ENCODE assay signal across 14 cellular contexts in genomic region chr18:76416935-76417334, GRCh38.
DNase-seq lines count a peak whose midpoint lies in the region; ATAC-seq and TF ChIP-seq lines count a peak whose summit lies in the region.
"Had no signal": no experiment of that assay in that cellular context is flagged by ENCODE, and none has a peak within 500 bp of the region (broad histone marks: within the 10 kb centered on the region; RNA-seq: fewer than 3 reads in every experiment).

No MANE protein-coding gene starts in this region.

- H3K9me3 Mint-ChIP-seq in activated naive CD4-positive, alpha-beta T cell treated with anti-CD3 and anti-CD28 coated beads, Interleukin-2, amount 10 ng/mL, durations not matched to agents 7 days and 5 days: peaks cover 5% of the 10 kb centered on the region
- H3K9me3 Mint-ChIP-seq: activated T-cell treated with anti-CD3 and anti-CD28 coated beads, Interleukin-2, amount 50 U/mL, for 72 hours had no signal

- no peak overlapping the region for H3K27ac Mint-ChIP-seq in activated naive CD4-positive, alpha-beta T cell treated with anti-CD3 and anti-CD28 coated beads, Interleukin-2, amount 10 ng/mL, durations not matched to agents 7 days and 5 days
- H3K27ac Mint-ChIP-seq: activated T-cell treated with anti-CD3 and anti-CD28 coated beads, Interleukin-2, amount 50 U/mL, for 72 hours had no signal

- in situ Hi-C loops in astrocyte of the spinal cord (cut with HindIII; ENCODE audit: low sequenced_read_pairs): no loop called here

- no peaks in the 10 kb centered on the region for H3K4me1 Mint-ChIP-seq in activated naive CD4-positive, alpha-beta T cell treated with anti-CD3 and anti-CD28 coated beads, Interleukin-2, amount 10 ng/mL, durations not matched to agents 7 days and 5 days

- CTCF ChIA-PET in activated naive CD4-positive, alpha-beta T cell treated with anti-CD3 and anti-CD28 coated beads, Interleukin-2, amount 10 ng/mL, durations not matched to agents 7 days and 5 days (lab: Charles Lee): no interaction called here

- TF ChIP-seq CTCF in astrocyte of the spinal cord (IDR thresholded peaks at IDR 0.05; ENCODE audit: low read depth, low read length): no peak

- DNase-seq in AG20443 (ENCODE audit: low spot score) (peak; percentile 75), astrocyte of the spinal cord (ENCODE audit: low read depth, low spot score) (peak; percentile 72), iris pigment epithelial cell (ENCODE audit: low read depth) (peak; percentile 84), skeletal muscle cell (ENCODE audit: low read depth) (peak; percentile 41), glomerular visceral epithelial cell (ENCODE audit: extremely low spot score) (no peak)
- DNase-seq in activated naive CD4-positive, alpha-beta T cell treated with anti-CD3 and anti-CD28 coated beads, Interleukin-2, amount 10 ng/mL, durations not matched to agents 7 days and 5 days: no peak
- DNase-seq: activated T-cell treated with anti-CD3 and anti-CD28 coated beads, Interleukin-2, amount 50 U/mL, for 72 hours; central memory CD4-positive, alpha-beta T cell; MV-4-11; NCI-H2227 treated with DMSO at 0.1 percent for 48 hours; SW 1271 had no signal

- peak overlapping the region; percentile 16 for H3K4me3 ChIP-seq in astrocyte of the spinal cord (ENCODE audit: low read depth, low read length)
- no peak overlapping the region for H3K4me3 ChIP-seq in skeletal muscle cell (ENCODE audit: low read depth, low read length)

- H3K27me3 Mint-ChIP-seq in activated naive CD4-positive, alpha-beta T cell treated with anti-CD3 and anti-CD28 coated beads, Interleukin-2, amount 10 ng/mL, durations not matched to agents 7 days and 5 days: peaks cover 12% of the 10 kb centered on the region

- no peaks in the 10 kb centered on the region for H3K36me3 Mint-ChIP-seq in activated naive CD4-positive, alpha-beta T cell treated with anti-CD3 and anti-CD28 coated beads, Interleukin-2, amount 10 ng/mL, durations not matched to agents 7 days and 5 days

- no peak overlapping the region for H3K4me3 Mint-ChIP-seq in activated naive CD4-positive, alpha-beta T cell treated with anti-CD3 and anti-CD28 coated beads, Interleukin-2, amount 10 ng/mL, durations not matched to agents 7 days and 5 days
- H3K4me3 Mint-ChIP-seq: activated T-cell treated with anti-CD3 and anti-CD28 coated beads, Interleukin-2, amount 50 U/mL, for 72 hours had no signal

- ATAC-seq in GM18502 (IDR thresholded peaks at IDR 0.05; ENCODE audit: poor library complexity, unreplicated experiment) (no peak), HG03469 (IDR thresholded peaks at IDR 0.05; ENCODE audit: unreplicated experiment) (no peak)
- ATAC-seq: activated T-cell treated with anti-CD3 and anti-CD28 coated beads, Interleukin-2, amount 50 U/mL, for 72 hours; HCT116 had no signal

Comparison
In these comparisons a context has a peak if more than half of its experiments do, and no peak if none do; other contexts are left out.
1. DNase-seq: peak in AG20443 (single experiment), astrocyte of the spinal cord (single experiment), iris pigment epithelial cell (single experiment) and skeletal muscle cell (single experiment); none in activated naive CD4-positive, alpha-beta T cell treated with anti-CD3 and anti-CD28 coated beads, Interleukin-2, amount 10 ng/mL, durations not matched to agents 7 days and 5 days (single experiment) and glomerular visceral epithelial cell (single experiment).